In genomic region chr12:123967121-123967586, GRCh38 we compare ENCODE assay signal across 19 cellular contexts.
"Had no signal": no experiment of that assay in that cellular context is flagged by ENCODE, and none has a peak within 500 bp of the region (broad histone marks: within the 10 kb centered on the region; RNA-seq: fewer than 3 reads in every experiment).

No MANE protein-coding gene starts in this region.

- H3K36me3 ChIP-seq: pancreas, right lobe of liver, thoracic aorta, upper lobe of right lung had no signal

- H3K9me3 ChIP-seq: body of pancreas, pancreas, right lobe of liver, spleen, thoracic aorta, upper lobe of right lung had no signal

- H3K27ac ChIP-seq: body of pancreas, foreskin keratinocyte, pancreas, right lobe of liver, spleen, thoracic aorta, upper lobe of right lung had no signal

- H3K4me3 ChIP-seq: body of pancreas, pancreas, right lobe of liver, spleen, thoracic aorta, upper lobe of right lung had no signal

- H3K4me1 ChIP-seq: body of pancreas had no signal

- H3K27me3 ChIP-seq: body of pancreas, foreskin keratinocyte, pancreas, right lobe of liver, spleen, upper lobe of right lung had no signal

- ATAC-seq: activated CD8-positive, alpha-beta T cell treated with anti-CD3 and anti-CD28 coated beads, Interleukin-2, amount 10 ng/mL, durations not matched to agents 7 days and 5 days; body of pancreas; effector memory CD8-positive, alpha-beta T cell; foreskin keratinocyte; naive thymus-derived CD8-positive, alpha-beta T cell; pancreas; right lobe of liver; stimulated activated memory B cell treated with anti-CD40 and anti-IgM and Interleukin-4, amounts not matched to agents 10 μg/mL and 1 μg/mL and 100 μg/mL, for 72 hours had no signal

- DNase-seq: activated CD4-positive, alpha-beta T cell treated with anti-CD3 and anti-CD28 coated beads for 48 hours; activated CD4-positive, CD25-positive, alpha-beta regulatory T cell; activated CD8-positive, alpha-beta T cell treated with anti-CD3 and anti-CD28 coated beads, Interleukin-2, amount 10 ng/mL, durations not matched to agents 7 days and 5 days; activated naive CD4-positive, alpha-beta T cell treated with Interleukin-2 at 50 U/mL for 16 hours; activated naive CD8-positive, alpha-beta T cell treated with anti-CD3 and anti-CD28 coated beads, Interleukin-2, amount 10 ng/mL, durations not matched to agents 7 days and 5 days; activated T-cell treated with anti-CD3 and anti-CD28 coated beads, Interleukin-2, amount 50 U/mL, for 24 hours; amygdala; body of pancreas; effector memory CD8-positive, alpha-beta T cell; foreskin keratinocyte; head of caudate nucleus; naive thymus-derived CD8-positive, alpha-beta T cell; pancreas; right lobe of liver; spleen; stimulated activated CD4-positive, alpha-beta T cell treated with anti-CD3 and anti-CD28 coated beads, Interleukin-4, amount 100 ng/mL, for 4 hours; upper lobe of right lung had no signal
